ENCODE assay signal across 8 cellular contexts in genomic region chr5:141521244-141521781, GRCh38. TPM values are rescaled to one million over a fixed set of nuclear protein-coding genes. Genes with fewer than 3 reads are reported as not detected.
DNase-seq lines count a peak whose midpoint lies in the region; ATAC-seq and TF ChIP-seq lines count a peak whose summit lies in the region.

No MANE protein-coding gene starts in this region.

- H3K4me1 ChIP-seq in ovary (ENCODE audit: insufficient read depth) = no peaks in the 10 kb centered on the region

- no peaks in the 10 kb centered on the region for H3K9me3 Mint-ChIP-seq in activated T-cell treated with anti-CD3 and anti-CD28 coated beads, Interleukin-2, amount 50 U/mL, for 4 hours

- no peaks in the 10 kb centered on the region for H3K27me3 Mint-ChIP-seq in activated T-cell treated with anti-CD3 and anti-CD28 coated beads, Interleukin-2, amount 50 U/mL, for 4 hours (ENCODE audit: low read depth)

- peak; percentile 75 to 77 for ATAC-seq in activated T-cell treated with anti-CD3 and anti-CD28 coated beads, Interleukin-2, amount 50 U/mL, for 4 hours
- peak; percentile 36 for ATAC-seq in omental fat pad (ENCODE audit: low FRiP score)
- no peak for ATAC-seq in GM18870 (IDR thresholded peaks at IDR 0.05; ENCODE audit: unreplicated experiment)

- no peaks in the 10 kb centered on the region for H3K36me3 ChIP-seq in ovary

- intact Hi-C loops in ovary (cut with DNase I) = loop anchor here in 1 of 4 donors (10.0 kb wide), 1 partner anchor 107 kb away; the partner anchor contains the start of genes PCDHGA10 and PCDHGB7

- TF ChIP-seq EP300 in ovary (IDR thresholded peaks at IDR 0.05) = no peak

- H3K4me3 ChIP-seq in fibroblast of the aortic adventitia (ENCODE audit: low read depth, low read length) (no peak overlapping the region), ovary (no peak overlapping the region)

- peaks cover 58% of the 10 kb centered on the region for H3K36me3 Mint-ChIP-seq in activated T-cell treated with anti-CD3 and anti-CD28 coated beads, Interleukin-2, amount 50 U/mL, for 4 hours (ENCODE audit: insufficient read depth)

- TF ChIP-seq POLR2A in ovary (IDR thresholded peaks at IDR 0.05) = no peak

- H3K27ac ChIP-seq in ovary = no peak overlapping the region

- no peaks in the 10 kb centered on the region for H3K27me3 ChIP-seq in ovary

- H3K4me1 Mint-ChIP-seq in activated T-cell treated with anti-CD3 and anti-CD28 coated beads, Interleukin-2, amount 50 U/mL, for 4 hours (ENCODE audit: low read depth) = peaks cover 29% of the 10 kb centered on the region

- no peak for DNase-seq in activated T-cell treated with anti-CD3 and anti-CD28 coated beads, Interleukin-2, amount 50 U/mL, for 4 hours
- DNase-seq in activated T-cell treated with anti-CD3 and anti-CD28 coated beads for 4 hours = no peak
- DNase-seq in SW480 (ENCODE audit: low spot score) = peak; percentile 100
- peak; percentile 100 for DNase-seq in fibroblast of the aortic adventitia (ENCODE audit: low read depth)
- no peak for DNase-seq in omental fat pad (ENCODE audit: low spot score)
- no peak for DNase-seq in HuH-7.5 (ENCODE audit: low spot score)
- DNase-seq in ovary = no peak

- no peak overlapping the region for H3K4me3 Mint-ChIP-seq in activated T-cell treated with anti-CD3 and anti-CD28 coated beads, Interleukin-2, amount 50 U/mL, for 4 hours

- TF ChIP-seq CTCF in fibroblast of the aortic adventitia (IDR thresholded peaks at IDR 0.05; ENCODE audit: insufficient read depth, low read length) (no peak), omental fat pad (IDR thresholded peaks at IDR 0.05) (no peak), ovary (IDR thresholded peaks at IDR 0.05) (no peak)

- 0 to 14% (median 10%) methylated on average over 2 of the region's 2 CpGs for WGBS in ovary, 3 donors

- H3K9me3 ChIP-seq in ovary = no peaks in the 10 kb centered on the region

RNA-seq across cellular contexts. Expression of gene PCDHGC5, which starts 32.4 kb away (rescaled TPM):
- not detected for total RNA-seq in activated T-cell treated with anti-CD3 and anti-CD28 coated beads, Interleukin-2, amount 50 U/mL, for 4 hours
- total RNA-seq in fibroblast of the aortic adventitia (ENCODE audit: low replicate concordance) (7.0 and 10.5 TPM in 2 replicates), omental fat pad (1 to 10 TPM; 1.1 to 3.2 (median 2.1) TPM), ovary (1 to 10 TPM; 1.4 to 3.5 (median 2.0) TPM)
- polyA plus RNA-seq in ovary = under 1 TPM; 0.19 to 0.48 TPM

RNA-seq across cellular contexts. Expression of gene PCDHGC4, which starts 36.5 kb away (rescaled TPM):
- not detected for total RNA-seq in activated T-cell treated with anti-CD3 and anti-CD28 coated beads, Interleukin-2, amount 50 U/mL, for 4 hours
- total RNA-seq in fibroblast of the aortic adventitia (ENCODE audit: low replicate concordance) (2.5 and 5.2 TPM in 2 replicates), omental fat pad (1 to 10 TPM; 1.5 to 4.1 (median 3.5) TPM), ovary (1 to 10 TPM; 1.0 to 4.5 (median 2.4) TPM)
- polyA plus RNA-seq in ovary = under 1 TPM; 0.22 to 0.32 TPM

RNA-seq across cellular contexts. Expression of gene PCDHGC3, which starts 45.5 kb away (rescaled TPM):
- total RNA-seq in activated T-cell treated with anti-CD3 and anti-CD28 coated beads, Interleukin-2, amount 50 U/mL, for 4 hours = under 1 TPM; 0.22 to 0.55 (median 0.48) TPM
- 53.7 and 97.7 TPM in 2 replicates for total RNA-seq in fibroblast of the aortic adventitia (ENCODE audit: low replicate concordance)
- total RNA-seq in omental fat pad = 10 to 100 TPM; 34.8 to 83.1 (median 41.9) TPM
- total RNA-seq in ovary = 10 to 100 TPM; 19.6 to 85.3 (median 67.7) TPM
- polyA plus RNA-seq in ovary = 10 to 100 TPM; 63.1 to 92.9 TPM

Comparison
In these comparisons a context has a peak if more than half of its experiments do, and no peak if none do; other contexts are left out.
1. DNase-seq: peak in SW480 (single experiment) and fibroblast of the aortic adventitia (single experiment); none in activated T-cell treated with anti-CD3 and anti-CD28 coated beads, Interleukin-2, amount 50 U/mL, for 4 hours (single experiment), activated T-cell treated with anti-CD3 and anti-CD28 coated beads for 4 hours (single experiment), omental fat pad (single experiment), HuH-7.5 (single experiment) and ovary (0 of 5).
2. RNA of gene PCDHGC3, which starts 45.5 kb away (total RNA-seq): 53.7 to 97.7 TPM in fibroblast of the aortic adventitia, 19.6 to 85.3 TPM in ovary and 34.8 to 83.1 TPM in omental fat pad; 0.22 to 0.55 TPM in activated T-cell treated with anti-CD3 and anti-CD28 coated beads, Interleukin-2, amount 50 U/mL, for 4 hours; every median in the first group is over 10 times any median in the second.